16 cellular contexts compared by ENCODE assay signal in the genomic region with DNA sequence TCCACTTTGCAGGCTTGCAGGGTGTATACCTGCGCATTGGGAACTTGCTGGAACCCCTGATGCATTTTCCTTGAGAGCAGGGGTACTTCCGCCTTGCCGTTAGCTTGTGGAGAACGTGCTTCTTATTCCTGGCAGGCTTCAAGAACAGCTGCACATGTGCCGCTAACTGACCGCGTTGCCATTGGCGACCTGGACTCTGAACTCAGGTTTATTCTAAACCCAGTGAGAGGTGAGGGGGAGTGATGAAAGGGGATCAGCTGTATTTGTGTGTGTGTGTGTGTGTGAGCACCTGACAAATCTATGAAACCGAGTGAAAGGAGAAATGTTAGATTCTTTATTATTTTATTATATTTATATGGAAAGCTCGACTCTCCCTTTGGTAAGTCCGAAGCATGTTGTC.
"Had no signal": no experiment of that assay in that cellular context is flagged by ENCODE, and none has a peak within 500 bp of the region (broad histone marks: within the 10 kb centered on the region; RNA-seq: fewer than 3 reads in every experiment).

No MANE protein-coding gene starts in this region.

- H3K36me3 ChIP-seq: adrenal gland, left ventricle myocardium inferior, neutrophil, vagina had no signal

- H3K4me3 ChIP-seq: adrenal gland, hepatocyte, left ventricle myocardium inferior, mucosa of descending colon, vagina had no signal

- DNase-seq: activated CD4-positive, alpha-beta memory T cell treated with anti-CD3 and anti-CD28 coated beads for 36 hours; activated effector memory CD4-positive, alpha-beta T cell treated with Interleukin-2 at 50 U/mL for 16 hours; activated T-cell treated with anti-CD3 and anti-CD28 coated beads, Interleukin-2, amount 50 U/mL, for 4 hours; adrenal gland; islet precursor cell; left ventricle myocardium inferior; mucosa of descending colon; naive thymus-derived CD8-positive, alpha-beta T cell; stimulated activated CD4-positive, alpha-beta T cell treated with anti-CD3 and anti-CD28 coated beads, Interleukin-2, amount 100 ng/mL, for 48 hours had no signal

- H3K27me3 ChIP-seq: adrenal gland, hepatocyte, neutrophil, vagina had no signal

- H3K9me3 ChIP-seq: adrenal gland, mucosa of descending colon, neutrophil, vagina had no signal

- H3K4me1 ChIP-seq: adrenal gland, left ventricle myocardium inferior, parathyroid adenoma had no signal

- H3K27ac ChIP-seq: adrenal gland, hepatocyte, left ventricle myocardium inferior, neutrophil, parathyroid adenoma, vagina, VCaP had no signal

- ATAC-seq: activated T-cell treated with anti-CD3 and anti-CD28 coated beads, Interleukin-2, amount 50 U/mL, for 4 hours; esophagus mucosa; mucosa of descending colon; naive thymus-derived CD8-positive, alpha-beta T cell; stimulated activated memory B cell treated with anti-CD40 and anti-IgM and Interleukin-4, amounts not matched to agents 10 μg/mL and 1 μg/mL and 100 μg/mL, for 72 hours had no signal
